Comparison of ENCODE assay signal across 9 cellular contexts in the genomic region with DNA sequence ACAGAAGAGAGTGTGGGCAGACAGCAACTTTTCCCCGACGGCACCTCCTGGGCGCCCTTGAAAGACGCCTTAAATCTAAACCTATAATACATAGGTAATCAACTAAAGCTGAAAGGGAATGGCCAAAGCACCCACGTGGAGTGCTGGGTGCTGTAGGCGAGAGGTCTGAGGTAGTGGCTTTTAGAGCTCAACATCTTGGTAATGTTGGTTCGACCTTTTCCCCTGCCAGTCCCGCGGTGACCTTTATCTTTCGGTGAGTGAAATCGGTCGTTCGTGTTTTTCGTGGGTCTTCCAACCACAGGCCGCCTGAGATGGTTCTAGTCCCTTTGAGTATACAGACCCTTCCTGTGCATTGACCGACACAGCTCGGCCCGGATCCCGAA. TPM values are rescaled to one million over a fixed set of nuclear protein-coding genes. Genes with fewer than 3 reads are reported as not detected.
DNase-seq lines count a peak whose midpoint lies in the region; ATAC-seq, FAIRE-seq and TF ChIP-seq lines count a peak whose summit lies in the region.
"Had no signal": no experiment of that assay in that cellular context is flagged by ENCODE, and none has a peak within 500 bp of the region (broad histone marks: within the 10 kb centered on the region; RNA-seq: fewer than 3 reads in every experiment).

No MANE protein-coding gene starts in this region.

- DNase-seq in stimulated activated CD4-positive, alpha-beta T cell treated with anti-CD3 and anti-CD28 coated beads, Interleukin-15, amount 100 ng/mL, for 24 hours = peak; percentile 44
- DNase-seq in stimulated activated CD4-positive, alpha-beta T cell treated with anti-CD3 and anti-CD28 coated beads, Interleukin-4, amount 100 ng/mL, for 1 hour = no peak
- DNase-seq in cardiac fibroblast (ENCODE audit: low read depth in 2 of 2) (no peak), neural crest cell (ENCODE audit: low read depth, low spot score) (peak; percentile 18), HTR-8/SVneo (ENCODE audit: insufficient read length, low spot score) (no peak)

- H3K27me3 Mint-ChIP-seq in neural crest cell (ENCODE audit: low read depth) = peaks cover 96% of the 10 kb centered on the region

- ATAC-seq in HG02870 (IDR thresholded peaks at IDR 0.05; ENCODE audit: unreplicated experiment) (no peak), GM18873 (IDR thresholded peaks at IDR 0.05; ENCODE audit: low FRiP score, unreplicated experiment) (no peak)

- H3K4me1 Mint-ChIP-seq in neural crest cell = peaks cover 35% of the 10 kb centered on the region

- H3K36me3 ChIP-seq in HUES6 (ENCODE audit: control insufficient read depth, insufficient read depth, low read length) = no peaks in the 10 kb centered on the region

- TF ChIP-seq CTCF in cardiac fibroblast (IDR thresholded peaks at IDR 0.05; ENCODE audit: low read depth, low read length) = no peak
- no peak for TF ChIP-seq CTCF in neural crest cell (conservative IDR thresholded peaks at IDR 0.05)

- no peaks in the 10 kb centered on the region for H3K9me3 ChIP-seq in HUES6 (ENCODE audit: control insufficient read depth, insufficient read depth, low read depth, low read length)

- no peak overlapping the region for H3K27ac Mint-ChIP-seq in neural crest cell (ENCODE audit: unreplicated experiment)

- peaks cover 23% of the 10 kb centered on the region for H3K27me3 ChIP-seq in HUES6 (ENCODE audit: control insufficient read depth, insufficient read depth, low read length)

- no peak overlapping the region for H3K27ac ChIP-seq in HUES6 (ENCODE audit: low read depth, low read length)

- peaks cover 9% of the 10 kb centered on the region for H3K36me3 Mint-ChIP-seq in neural crest cell (ENCODE audit: low read depth)

- peaks cover 11% of the 10 kb centered on the region for H3K4me1 ChIP-seq in HUES6 (ENCODE audit: control insufficient read depth, insufficient read depth, low read length)

- H3K9me3 Mint-ChIP-seq in neural crest cell = peaks cover 9% of the 10 kb centered on the region

- H3K9ac ChIP-seq in HUES6 (ENCODE audit: low read length) = peak overlapping the region; percentile 47

- H3K4me3 ChIP-seq in HUES6 (ENCODE audit: low read depth, low read length) = peak overlapping the region; percentile 91
- peak overlapping the region; percentile 25 to 49 for H3K4me3 ChIP-seq in cardiac fibroblast (replicated peaks in 1 of 2; ENCODE audit: low read depth in 2 of 2, low read length in 2 of 2)

- peak overlapping the region; percentile 89 for H3K4me3 Mint-ChIP-seq in neural crest cell

- no peak for FAIRE-seq in HTR-8/SVneo (lab: Jason Lieb, UNC)

RNA-seq across cellular contexts. Expression of gene OR6S1, which starts 9.1 kb away (rescaled TPM):
- total RNA-seq in neural crest cell = not detected in 2 replicates
- total RNA-seq: dermis microvascular lymphatic vessel endothelial cell had no signal

RNA-seq across cellular contexts. Expression of gene RNASE12, which starts 41.3 kb away (rescaled TPM):
- total RNA-seq in neural crest cell = not detected in 2 replicates
- total RNA-seq: dermis microvascular lymphatic vessel endothelial cell had no signal

RNA-seq across cellular contexts. Expression of gene RNASE11, which starts 44.6 kb away (rescaled TPM):
- not detected in 2 replicates for total RNA-seq in neural crest cell
- total RNA-seq: dermis microvascular lymphatic vessel endothelial cell had no signal

RNA-seq across cellular contexts. Expression of gene RNASE4, which starts 51.9 kb away (rescaled TPM):
- 2.6 TPM in 2 replicates for total RNA-seq in neural crest cell

RNA-seq across cellular contexts. Expression of gene ANG, which starts 56.1 kb away (rescaled TPM):
- 2.3 and 3.3 TPM in 2 replicates for total RNA-seq in neural crest cell

Comparison
In these comparisons a context has a peak if more than half of its experiments do, and no peak if none do; other contexts are left out.
1. DNase-seq: peak in stimulated activated CD4-positive, alpha-beta T cell treated with anti-CD3 and anti-CD28 coated beads, Interleukin-15, amount 100 ng/mL, for 24 hours (single experiment) and neural crest cell (single experiment); none in stimulated activated CD4-positive, alpha-beta T cell treated with anti-CD3 and anti-CD28 coated beads, Interleukin-4, amount 100 ng/mL, for 1 hour (single experiment), cardiac fibroblast (0 of 2) and HTR-8/SVneo (single experiment).